Comparison of ENCODE assay signal across 1 cellular context in the genomic region with DNA sequence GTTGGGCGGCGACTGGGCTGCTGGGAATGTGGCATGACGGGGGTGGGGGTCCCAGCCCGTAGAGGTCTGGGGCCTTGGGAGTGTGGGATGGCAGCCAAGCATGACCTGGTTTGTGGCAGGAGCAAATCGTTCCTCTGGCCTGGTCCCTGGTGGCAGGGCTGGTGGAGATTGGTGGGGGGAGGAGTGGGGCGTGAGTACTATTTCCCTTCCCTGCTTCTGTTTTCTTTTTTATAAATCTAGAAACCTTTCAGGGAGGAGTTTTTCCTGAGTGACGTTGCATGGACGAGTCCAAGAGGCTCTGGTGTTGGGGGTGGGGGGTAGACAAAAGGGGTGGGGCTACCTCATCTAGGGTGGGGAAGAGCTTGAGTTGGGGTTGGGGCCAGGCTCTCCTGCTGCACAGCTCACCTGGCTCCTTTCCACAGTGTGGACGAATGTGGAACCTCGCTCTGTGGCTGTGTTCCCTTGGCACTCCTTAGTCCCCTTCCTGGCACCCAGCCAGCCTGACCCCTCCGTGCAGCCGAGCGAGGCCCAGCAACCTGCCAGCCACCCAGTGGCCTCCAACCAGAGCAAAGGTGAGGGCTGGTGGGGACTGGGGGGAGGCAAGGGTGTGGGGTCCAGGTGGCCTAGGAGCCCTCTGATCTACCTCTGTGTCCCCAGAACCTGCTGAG.
A peak's percentile ranks its signal among the peaks of the same experiment; 100 is the strongest.
TF ChIP-seq lines count a peak whose summit lies in the region.

No MANE protein-coding gene starts in this region.

TF ChIP-seq in HEK293, 187 proteins besides CTCF, POLR2A, EP300 and RAD21 (continued from another document):
- TF ChIP-seq ZBTB8A (tag by site-specific recombination; IDR thresholded peaks at IDR 0.05) (no peak), YY1 (tag by site-specific recombination; IDR thresholded peaks at IDR 0.05) (no peak), ZNF610 (tag by site-specific recombination; IDR thresholded peaks at IDR 0.05; ENCODE audit: borderline replicate concordance) (no peak), ZNF391 (tag by site-specific recombination; IDR thresholded peaks at IDR 0.05; ENCODE audit: borderline replicate concordance, low read depth) (no peak), ZNF350 (tag by site-specific recombination; IDR thresholded peaks at IDR 0.05) (no peak), SP2 (tag by site-specific recombination; IDR thresholded peaks at IDR 0.05) (no peak), ZFP69B (tag by site-specific recombination; IDR thresholded peaks at IDR 0.05) (no peak), ZNF214 (tag by site-specific recombination; IDR thresholded peaks at IDR 0.05; ENCODE audit: borderline replicate concordance) (no peak)
- TF ChIP-seq, protein P1, sequence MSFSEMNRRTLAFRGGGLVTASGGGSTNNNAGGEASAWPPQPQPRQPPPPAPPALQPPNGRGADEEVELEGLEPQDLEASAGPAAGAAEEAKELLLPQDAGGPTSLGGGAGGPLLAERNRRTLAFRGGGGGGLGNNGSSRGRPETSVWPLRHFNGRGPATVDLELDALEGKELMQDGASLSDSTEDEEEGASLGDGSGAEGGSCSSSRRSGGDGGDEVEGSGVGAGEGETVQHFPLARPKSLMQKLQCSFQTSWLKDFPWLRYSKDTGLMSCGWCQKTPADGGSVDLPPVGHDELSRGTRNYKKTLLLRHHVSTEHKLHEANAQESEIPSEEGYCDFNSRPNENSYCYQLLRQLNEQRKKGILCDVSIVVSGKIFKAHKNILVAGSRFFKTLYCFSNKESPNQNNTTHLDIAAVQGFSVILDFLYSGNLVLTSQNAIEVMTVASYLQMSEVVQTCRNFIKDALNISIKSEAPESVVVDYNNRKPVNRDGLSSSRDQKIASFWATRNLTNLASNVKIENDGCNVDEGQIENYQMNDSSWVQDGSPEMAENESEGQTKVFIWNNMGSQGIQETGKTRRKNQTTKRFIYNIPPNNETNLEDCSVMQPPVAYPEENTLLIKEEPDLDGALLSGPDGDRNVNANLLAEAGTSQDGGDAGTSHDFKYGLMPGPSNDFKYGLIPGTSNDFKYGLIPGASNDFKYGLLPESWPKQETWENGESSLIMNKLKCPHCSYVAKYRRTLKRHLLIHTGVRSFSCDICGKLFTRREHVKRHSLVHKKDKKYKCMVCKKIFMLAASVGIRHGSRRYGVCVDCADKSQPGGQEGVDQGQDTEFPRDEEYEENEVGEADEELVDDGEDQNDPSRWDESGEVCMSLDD (tag by site-specific recombination; IDR thresholded peaks at IDR 0.05): no peak
- TF ChIP-seq, protein P2, sequence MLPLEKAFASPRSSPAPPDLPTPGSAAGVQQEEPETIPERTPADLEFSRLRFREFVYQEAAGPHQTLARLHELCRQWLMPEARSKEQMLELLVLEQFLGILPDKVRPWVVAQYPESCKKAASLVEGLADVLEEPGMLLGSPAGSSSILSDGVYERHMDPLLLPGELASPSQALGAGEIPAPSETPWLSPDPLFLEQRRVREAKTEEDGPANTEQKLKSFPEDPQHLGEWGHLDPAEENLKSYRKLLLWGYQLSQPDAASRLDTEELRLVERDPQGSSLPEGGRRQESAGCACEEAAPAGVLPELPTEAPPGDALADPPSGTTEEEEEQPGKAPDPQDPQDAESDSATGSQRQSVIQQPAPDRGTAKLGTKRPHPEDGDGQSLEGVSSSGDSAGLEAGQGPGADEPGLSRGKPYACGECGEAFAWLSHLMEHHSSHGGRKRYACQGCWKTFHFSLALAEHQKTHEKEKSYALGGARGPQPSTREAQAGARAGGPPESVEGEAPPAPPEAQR (tag by site-specific recombination; IDR thresholded peaks at IDR 0.05): no peak
- TF ChIP-seq, protein P3, sequence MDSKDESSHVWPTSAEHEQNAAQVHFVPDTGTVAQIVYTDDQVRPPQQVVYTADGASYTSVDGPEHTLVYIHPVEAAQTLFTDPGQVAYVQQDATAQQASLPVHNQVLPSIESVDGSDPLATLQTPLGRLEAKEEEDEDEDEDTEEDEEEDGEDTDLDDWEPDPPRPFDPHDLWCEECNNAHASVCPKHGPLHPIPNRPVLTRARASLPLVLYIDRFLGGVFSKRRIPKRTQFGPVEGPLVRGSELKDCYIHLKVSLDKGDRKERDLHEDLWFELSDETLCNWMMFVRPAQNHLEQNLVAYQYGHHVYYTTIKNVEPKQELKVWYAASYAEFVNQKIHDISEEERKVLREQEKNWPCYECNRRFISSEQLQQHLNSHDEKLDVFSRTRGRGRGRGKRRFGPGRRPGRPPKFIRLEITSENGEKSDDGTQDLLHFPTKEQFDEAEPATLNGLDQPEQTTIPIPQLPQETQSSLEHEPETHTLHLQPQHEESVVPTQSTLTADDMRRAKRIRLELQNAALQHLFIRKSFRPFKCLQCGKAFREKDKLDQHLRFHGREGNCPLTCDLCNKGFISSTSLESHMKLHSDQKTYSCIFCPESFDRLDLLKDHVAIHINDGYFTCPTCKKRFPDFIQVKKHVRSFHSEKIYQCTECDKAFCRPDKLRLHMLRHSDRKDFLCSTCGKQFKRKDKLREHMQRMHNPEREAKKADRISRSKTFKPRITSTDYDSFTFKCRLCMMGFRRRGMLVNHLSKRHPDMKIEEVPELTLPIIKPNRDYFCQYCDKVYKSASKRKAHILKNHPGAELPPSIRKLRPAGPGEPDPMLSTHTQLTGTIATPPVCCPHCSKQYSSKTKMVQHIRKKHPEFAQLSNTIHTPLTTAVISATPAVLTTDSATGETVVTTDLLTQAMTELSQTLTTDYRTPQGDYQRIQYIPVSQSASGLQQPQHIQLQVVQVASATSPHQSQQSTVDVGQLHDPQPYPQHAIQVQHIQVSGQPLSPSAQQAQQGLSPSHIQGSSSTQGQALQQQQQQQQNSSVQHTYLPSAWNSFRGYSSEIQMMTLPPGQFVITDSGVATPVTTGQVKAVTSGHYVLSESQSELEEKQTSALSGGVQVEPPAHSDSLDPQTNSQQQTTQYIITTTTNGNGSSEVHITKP (tag by site-specific recombination; IDR thresholded peaks at IDR 0.05): peak; percentile 68
